Comparison of ENCODE assay signal across 16 cellular contexts in genomic region chr7:4742051-4742573, GRCh38. TPM values are rescaled to one million over a fixed set of nuclear protein-coding genes. Genes with fewer than 3 reads are reported as not detected.
DNase-seq lines count a peak whose midpoint lies in the region; ATAC-seq, FAIRE-seq and TF ChIP-seq lines count a peak whose summit lies in the region.
"Had no signal": no experiment of that assay in that cellular context is flagged by ENCODE, and none has a peak within 500 bp of the region (broad histone marks: within the 10 kb centered on the region; RNA-seq: fewer than 3 reads in every experiment).

No MANE protein-coding gene starts in this region.

- H3K27me3 ChIP-seq in CD8-positive, alpha-beta T cell (ENCODE audit: insufficient read depth, low read length): no peaks in the 10 kb centered on the region
- no peaks in the 10 kb centered on the region for H3K27me3 ChIP-seq in colonic mucosa

- intact Hi-C loops in CD8-positive, alpha-beta T cell (cut with DNase I, micrococcal nuclease): no loop called here
- intact Hi-C loops in colonic mucosa (cut with DNase I): no loop called here

- CTCF ChIA-PET in A549 (lab: Yijun Ruan, JAX): interaction anchor here (1.0 to 7.8 kb wide), 4 partner anchors 9 to 111 kb away, joined by 3 to 46 read pairs (median 8); no protein-coding TSS in a partner anchor
- CTCF ChIA-PET in CD8-positive, alpha-beta T cell (lab: Charles Lee): interaction anchor here (1.0 to 2.4 kb wide), 2 partner anchors 14 to 18 kb away, joined by 3 to 7 read pairs; no protein-coding TSS in a partner anchor

- TF ChIP-seq POLR2A in A549 (IDR thresholded peaks at IDR 0.05; ENCODE audit: low read length): no peak

- peak overlapping the region; percentile 96 to 99; a peak in 5 of 6 replicates for H3K27ac ChIP-seq in A549
- no peak overlapping the region for H3K27ac ChIP-seq in CD8-positive, alpha-beta T cell (ENCODE audit: low read depth, low read length)
- H3K27ac ChIP-seq in colonic mucosa: peak overlapping the region; percentile 93

- peaks cover 43% of the 10 kb centered on the region for H3K36me3 Mint-ChIP-seq in CD8-positive, alpha-beta T cell
- H3K36me3 Mint-ChIP-seq in naive thymus-derived CD8-positive, alpha-beta T cell: peaks cover 0 to 34% (median 12%) of the 10 kb centered on the region in 3 donors

- peak overlapping the region; percentile 45 to 61 for H3K9ac ChIP-seq in colonic mucosa (ENCODE audit: low read depth in 2 of 2, low read length in 2 of 2)

- WGBS in A549 (ENCODE audit: missing lambda C conversion rate): 85% methylated on average over 23 of the region's 23 CpGs

- H3K4me2 ChIP-seq in A549: peak overlapping the region; percentile 17; the same call in 2 of the 3 replicates

- no peak for TF ChIP-seq EP300 in A549 (IDR thresholded peaks at IDR 0.05)

- H3K36me3 ChIP-seq in CD8-positive, alpha-beta T cell (ENCODE audit: insufficient read depth, low read length): peaks cover 12% of the 10 kb centered on the region
- H3K36me3 ChIP-seq in colonic mucosa: no peaks in the 10 kb centered on the region

- H3K4me3 ChIP-seq in A549 (no peak overlapping the region), colonic mucosa (no peak overlapping the region)
- no peak overlapping the region for H3K4me3 ChIP-seq in CD8-positive, alpha-beta T cell (ENCODE audit: low read depth, low read length)

- peaks cover 90% of the 10 kb centered on the region for H3K4me1 ChIP-seq in A549
- H3K4me1 ChIP-seq in CD8-positive, alpha-beta T cell (ENCODE audit: insufficient read depth, low read length): peaks cover 54% of the 10 kb centered on the region
- peaks cover 8% of the 10 kb centered on the region for H3K4me1 ChIP-seq in colonic mucosa

- DNase-seq in A549 (ENCODE audit: low read depth in 1 of 2, low spot score in 1 of 2) (peak in 1 of 2 experiments; percentile 68), colonic mucosa (peak; percentile 49), NCI-H82 (lab: John Stamatoyannopoulos, UW) (no peak), NCI-H510A treated with DMSO at 0.1 percent for 48 hours (lab: John Stamatoyannopoulos, UW) (no peak), COLO829 (ENCODE audit: low spot score) (no peak)
- peak in 1 of 7 experiments; percentile 4 for DNase-seq in CD8-positive, alpha-beta T cell
- DNase-seq in naive thymus-derived CD8-positive, alpha-beta T cell: no peak
- DNase-seq: activated naive CD8-positive, alpha-beta T cell treated with anti-CD3 and anti-CD28 coated beads, Interleukin-2, amount 10 ng/mL, durations not matched to agents 7 days and 5 days; NCI-H1436 treated with DMSO at 0.1 percent for 48 hours; NCI-H446; stimulated activated CD4-positive, alpha-beta T cell treated with anti-CD3 and anti-CD28 coated beads, Interleukin-4, amount 100 ng/mL, for 24 hours; T-helper 1 cell had no signal

- no peak for TF ChIP-seq RAD21 in A549 (conservative IDR thresholded peaks at IDR 0.05 in 1 of 2, IDR thresholded peaks at IDR 0.05 in 1 of 2)

- TF ChIP-seq CTCF in A549 (IDR thresholded peaks at IDR 0.05) (no peak), colonic mucosa (IDR thresholded peaks at IDR 0.05) (no peak)
- TF ChIP-seq CTCF in CD8-positive, alpha-beta T cell (IDR thresholded peaks at IDR 0.05): no peak

- H3K27me3 Mint-ChIP-seq in CD8-positive, alpha-beta T cell (ENCODE audit: low read depth): no peaks in the 10 kb centered on the region
- H3K27me3 Mint-ChIP-seq in naive thymus-derived CD8-positive, alpha-beta T cell: no peaks in the 10 kb centered on the region
- H3K27me3 Mint-ChIP-seq: activated naive CD8-positive, alpha-beta T cell treated with anti-CD3 and anti-CD28 coated beads, Interleukin-2, amount 10 ng/mL, durations not matched to agents 7 days and 5 days had no signal

- peak overlapping the region; percentile 77 for H3K27ac Mint-ChIP-seq in CD8-positive, alpha-beta T cell
- peak overlapping the region in 9 of 10 donors; percentile 56 to 99 (median 97) for H3K27ac Mint-ChIP-seq in naive thymus-derived CD8-positive, alpha-beta T cell
- H3K27ac Mint-ChIP-seq: activated naive CD8-positive, alpha-beta T cell treated with anti-CD3 and anti-CD28 coated beads, Interleukin-2, amount 10 ng/mL, durations not matched to agents 7 days and 5 days had no signal

- peaks cover 65% of the 10 kb centered on the region for H3K4me1 Mint-ChIP-seq in CD8-positive, alpha-beta T cell (ENCODE audit: low read depth)
- H3K4me1 Mint-ChIP-seq in naive thymus-derived CD8-positive, alpha-beta T cell: peaks cover 43 to 83% (median 78%) of the 10 kb centered on the region in 4 donors

- POLR2A ChIA-PET in A549 (lab: Yijun Ruan, JAX): no interaction called here
- POLR2A ChIA-PET in CD8-positive, alpha-beta T cell (lab: Charles Lee): no interaction called here
- POLR2A ChIA-PET in naive thymus-derived CD8-positive, alpha-beta T cell (lab: Charles Lee): interaction anchor here (0.5 to 6.0 kb wide), 2 partner anchors 17 to 132 kb away, joined by 3 to 61 read pairs; no protein-coding TSS in a partner anchor

- ATAC-seq in A549 (no peak), GM21390 (IDR thresholded peaks at IDR 0.05; ENCODE audit: unreplicated experiment) (no peak)
- no peak for ATAC-seq in CD8-positive, alpha-beta T cell
- ATAC-seq in naive thymus-derived CD8-positive, alpha-beta T cell: no peak
- ATAC-seq: stimulated activated effector memory CD8-positive, alpha-beta T cell treated with anti-CD3 and anti-CD28 coated beads, Interleukin-12 subunit alpha, Interleukin-12 subunit beta, amount 100 ng/mL, for 72 hours had no signal

- no peaks in the 10 kb centered on the region for H3K9me3 Mint-ChIP-seq in CD8-positive, alpha-beta T cell
- H3K9me3 Mint-ChIP-seq in naive thymus-derived CD8-positive, alpha-beta T cell: no peaks in the 10 kb centered on the region
- H3K9me3 Mint-ChIP-seq: activated naive CD8-positive, alpha-beta T cell treated with anti-CD3 and anti-CD28 coated beads, Interleukin-2, amount 10 ng/mL, durations not matched to agents 7 days and 5 days; stimulated activated effector memory CD8-positive, alpha-beta T cell treated with anti-CD3 and anti-CD28 coated beads, Interleukin-12 subunit alpha, Interleukin-12 subunit beta, amount 100 ng/mL, for 72 hours had no signal

- H3K4me3 Mint-ChIP-seq in CD8-positive, alpha-beta T cell: no peak overlapping the region
- no peak overlapping the region for H3K4me3 Mint-ChIP-seq in naive thymus-derived CD8-positive, alpha-beta T cell
- H3K4me3 Mint-ChIP-seq: activated naive CD8-positive, alpha-beta T cell treated with anti-CD3 and anti-CD28 coated beads, Interleukin-2, amount 10 ng/mL, durations not matched to agents 7 days and 5 days; stimulated activated effector memory CD8-positive, alpha-beta T cell treated with anti-CD3 and anti-CD28 coated beads, Interleukin-12 subunit alpha, Interleukin-12 subunit beta, amount 100 ng/mL, for 72 hours had no signal

- no peak for FAIRE-seq in A549 (lab: Jason Lieb, UNC)
- FAIRE-seq: colon, GM19239 had no signal

- H3K9me3 ChIP-seq in A549 (no peaks in the 10 kb centered on the region), colonic mucosa (no peaks in the 10 kb centered on the region)
- H3K9me3 ChIP-seq in CD8-positive, alpha-beta T cell (ENCODE audit: low read length): no peaks in the 10 kb centered on the region

TF ChIP-seq in A549, 52 proteins besides CTCF, POLR2A, EP300 and RAD21:
- TF ChIP-seq KDM1A (IDR thresholded peaks at IDR 0.05; ENCODE audit: low read depth): no peak
- TF ChIP-seq JUN (IDR thresholded peaks at IDR 0.05): no peak
- TF ChIP-seq, protein P1, sequence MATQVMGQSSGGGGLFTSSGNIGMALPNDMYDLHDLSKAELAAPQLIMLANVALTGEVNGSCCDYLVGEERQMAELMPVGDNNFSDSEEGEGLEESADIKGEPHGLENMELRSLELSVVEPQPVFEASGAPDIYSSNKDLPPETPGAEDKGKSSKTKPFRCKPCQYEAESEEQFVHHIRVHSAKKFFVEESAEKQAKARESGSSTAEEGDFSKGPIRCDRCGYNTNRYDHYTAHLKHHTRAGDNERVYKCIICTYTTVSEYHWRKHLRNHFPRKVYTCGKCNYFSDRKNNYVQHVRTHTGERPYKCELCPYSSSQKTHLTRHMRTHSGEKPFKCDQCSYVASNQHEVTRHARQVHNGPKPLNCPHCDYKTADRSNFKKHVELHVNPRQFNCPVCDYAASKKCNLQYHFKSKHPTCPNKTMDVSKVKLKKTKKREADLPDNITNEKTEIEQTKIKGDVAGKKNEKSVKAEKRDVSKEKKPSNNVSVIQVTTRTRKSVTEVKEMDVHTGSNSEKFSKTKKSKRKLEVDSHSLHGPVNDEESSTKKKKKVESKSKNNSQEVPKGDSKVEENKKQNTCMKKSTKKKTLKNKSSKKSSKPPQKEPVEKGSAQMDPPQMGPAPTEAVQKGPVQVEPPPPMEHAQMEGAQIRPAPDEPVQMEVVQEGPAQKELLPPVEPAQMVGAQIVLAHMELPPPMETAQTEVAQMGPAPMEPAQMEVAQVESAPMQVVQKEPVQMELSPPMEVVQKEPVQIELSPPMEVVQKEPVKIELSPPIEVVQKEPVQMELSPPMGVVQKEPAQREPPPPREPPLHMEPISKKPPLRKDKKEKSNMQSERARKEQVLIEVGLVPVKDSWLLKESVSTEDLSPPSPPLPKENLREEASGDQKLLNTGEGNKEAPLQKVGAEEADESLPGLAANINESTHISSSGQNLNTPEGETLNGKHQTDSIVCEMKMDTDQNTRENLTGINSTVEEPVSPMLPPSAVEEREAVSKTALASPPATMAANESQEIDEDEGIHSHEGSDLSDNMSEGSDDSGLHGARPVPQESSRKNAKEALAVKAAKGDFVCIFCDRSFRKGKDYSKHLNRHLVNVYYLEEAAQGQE (IDR thresholded peaks at IDR 0.05): no peak
- peak in 1 of 2 experiments; percentile 62; a peak in 3 of 4 replicates for TF ChIP-seq CEBPB (IDR thresholded peaks at IDR 0.05)

RNA-seq across cellular contexts. Expression of gene AP5Z1, which starts 33.3 kb away (rescaled TPM):
- polyA plus RNA-seq in A549 (2011; rRNA removed): 6.8 and 7.1 TPM in 2 replicates
- polyA plus RNA-seq in A549 (2012; cell fraction: cytosol; rRNA removed): 16.4 and 24.3 TPM in 2 replicates
- 118 and 171 TPM in 2 replicates for polyA plus RNA-seq in A549 (2012; cell fraction: nucleus; rRNA removed)
- polyA plus RNA-seq in A549 (2017; fragmentation: RNase III; extraction: RNeasy Plus Mini Kit Qiagen cat#74134 plus additional on column Dnase treatment): 17.6 to 22.7 TPM (median 21.8 TPM) in 3 replicates
- 4.6 and 6.7 TPM in 2 replicates for polyA minus RNA-seq in A549 (2011; rRNA and poly(A)+ RNA removed)
- total RNA-seq in CD8-positive, alpha-beta T cell: 100 to 1,000 TPM; 129 to 131 TPM
- total RNA-seq in colonic mucosa: 10 to 100 TPM; 27.9 to 49.9 TPM
- 100 to 1,000 TPM; 109 to 111 TPM for total RNA-seq in naive thymus-derived CD8-positive, alpha-beta T cell
- polyA plus RNA-seq in naive thymus-derived CD8-positive, alpha-beta T cell: 10 to 100 TPM; 25.2 to 44.1 (median 34.1) TPM
